Comparison of ENCODE assay signal across 16 cellular contexts in genomic region chr3:131553495-131554247, GRCh38. TPM values are rescaled to one million over a fixed set of nuclear protein-coding genes. Genes with fewer than 3 reads are reported as not detected.
DNase-seq lines count a peak whose midpoint lies in the region; ATAC-seq and TF ChIP-seq lines count a peak whose summit lies in the region.
"Had no signal": no experiment of that assay in that cellular context is flagged by ENCODE, and none has a peak within 500 bp of the region (broad histone marks: within the 10 kb centered on the region; RNA-seq: fewer than 3 reads in every experiment).

No MANE protein-coding gene starts in this region.

- DNase-seq in GM23248 (no peak), H9 (no peak), OCI-LY7 (ENCODE audit: low spot score) (no peak), HEK293T (ENCODE audit: extremely low spot score) (no peak)
- DNase-seq: CD8-positive, alpha-beta memory T cell; natural killer cell; NCI-H2171; Right ventricle myocardium superior; stimulated activated CD8-positive, alpha-beta memory T cell treated with anti-CD3 and anti-CD28 coated beads, Interleukin-4, amount 100 ng/mL, for 48 hours had no signal

- peak overlapping the region; percentile 47 for H3K27ac Mint-ChIP-seq in T-helper 1 cell treated with Interleukin-12 subunit alpha and Interleukin-12 subunit beta and Interleukin-4 antibody, amounts not matched to agents 30 μg/mL and 1 μg/mL, for 36 hours
- no peak overlapping the region for H3K27ac Mint-ChIP-seq in H9
- H3K27ac Mint-ChIP-seq: CD8-positive, alpha-beta memory T cell; IgD-negative memory B cell; natural killer cell; WTC11 had no signal

- H3K4me3 ChIP-seq in GM23248 (no peak overlapping the region), OCI-LY7 (ENCODE audit: low read depth, low read length, poor library complexity, severe bottlenecking) (no peak overlapping the region)
- H3K4me3 ChIP-seq: skin epidermis had no signal

- no peak overlapping the region for H2BK120ac ChIP-seq in H9 (ENCODE audit: low read depth, low read length, poor library complexity, severe bottlenecking)

- no peak overlapping the region for H3K23ac ChIP-seq in H9 (ENCODE audit: insufficient read length, low read depth, low read length)

- no peak for TF ChIP-seq CTCF in H9 (conservative IDR thresholded peaks at IDR 0.05)
- TF ChIP-seq CTCF in OCI-LY7 (conservative IDR thresholded peaks at IDR 0.05; ENCODE audit: low read length), result no peak

- H2BK15ac ChIP-seq in H9 (ENCODE audit: low read depth, low read length), result no peak overlapping the region

- no peaks in the 10 kb centered on the region for H3K4me1 ChIP-seq in GM23248 (ENCODE audit: insufficient read depth)
- no peaks in the 10 kb centered on the region for H3K4me1 ChIP-seq in H9 (ENCODE audit: insufficient read depth, low read length)
- no peaks in the 10 kb centered on the region for H3K4me1 ChIP-seq in OCI-LY7 (ENCODE audit: insufficient read depth, low read length, poor library complexity, severe bottlenecking)

- no peak overlapping the region for H3K4me3 Mint-ChIP-seq in T-helper 1 cell treated with Interleukin-12 subunit alpha and Interleukin-12 subunit beta and Interleukin-4 antibody, amounts not matched to agents 30 μg/mL and 1 μg/mL, for 36 hours
- H3K4me3 Mint-ChIP-seq in H9, result no peak overlapping the region
- H3K4me3 Mint-ChIP-seq: CD8-positive, alpha-beta memory T cell; IgD-negative memory B cell; natural killer cell; WTC11 had no signal

- H3T11ph ChIP-seq in H9 (ENCODE audit: low read length), result no peak overlapping the region

- WGBS in GM23248 (ENCODE audit: low coverage in 1 of 2, low lambda C conversion rate in 2 of 2, missing lambda C conversion rate in 2 of 2), 2 experiments, result 62 to 69% methylated on average over 3 of the region's 3 CpGs
- no CpG with 5 or more reads among the region's 3 CpGs for WGBS in H9 (ENCODE audit: extremely low coverage, insufficient read length, low lambda C conversion rate)

- H3K36me3 ChIP-seq in GM23248 (ENCODE audit: low read depth) (no peaks in the 10 kb centered on the region), OCI-LY7 (ENCODE audit: insufficient read depth, low read length) (no peaks in the 10 kb centered on the region)

- no peak overlapping the region for H3K4ac ChIP-seq in H9 (ENCODE audit: low read depth, low read length)

- no peak overlapping the region for H2BK20ac ChIP-seq in H9 (ENCODE audit: low read depth, low read length, poor library complexity, severe bottlenecking)

- ATAC-seq in GM18870 (IDR thresholded peaks at IDR 0.05; ENCODE audit: unreplicated experiment) (peak; percentile 97), GM21515 (IDR thresholded peaks at IDR 0.05; ENCODE audit: unreplicated experiment) (peak; percentile 97), HG03060 (IDR thresholded peaks at IDR 0.05; ENCODE audit: low read depth, unreplicated experiment) (peak; percentile 88)
- ATAC-seq: natural killer cell, WTC11 had no signal

- in situ Hi-C loops in GM23248 (cut with MboI), result no loop called here

- H3K4me1 Mint-ChIP-seq in T-helper 1 cell treated with Interleukin-12 subunit alpha and Interleukin-12 subunit beta and Interleukin-4 antibody, amounts not matched to agents 30 μg/mL and 1 μg/mL, for 36 hours (ENCODE audit: low read depth), result peaks cover 15% of the 10 kb centered on the region
- peaks cover 10% of the 10 kb centered on the region in 2 experiments for H3K4me1 Mint-ChIP-seq in H9
- H3K4me1 Mint-ChIP-seq: CD8-positive, alpha-beta memory T cell; IgD-negative memory B cell; natural killer cell had no signal

- H3K14ac ChIP-seq in H9 (ENCODE audit: insufficient read depth, low read length), result no peak overlapping the region

- H3K27ac ChIP-seq in GM23248, result no peak overlapping the region
- no peak overlapping the region for H3K27ac ChIP-seq in H9 (ENCODE audit: insufficient read length, low read depth, low read length)
- no peak overlapping the region for H3K27ac ChIP-seq in OCI-LY7 (ENCODE audit: low read depth, low read length, poor library complexity, severe bottlenecking)
- H3K27ac ChIP-seq: skin epidermis had no signal

- CTCF ChIA-PET in OCI-LY7 (lab: Charles Lee; ENCODE audit: unreplicated experiment), result no interaction called here
- CTCF ChIA-PET in HEK293T (lab: Yijun Ruan, JAX), result no interaction called here

- H3K9me2 ChIP-seq in GM23248 (ENCODE audit: insufficient read depth) (no peaks in the 10 kb centered on the region; the same call in 1 of the 2 replicates), OCI-LY7 (ENCODE audit: insufficient read depth, low read length) (no peaks in the 10 kb centered on the region)

- H3K18ac ChIP-seq in H9 (ENCODE audit: insufficient read length, low read depth, low read length), result no peak overlapping the region

- no TSS peak for BruUV-seq in OCI-LY7 (replicated peaks; lab: Mats Ljungman, UMichigan)

- H3K79me2 ChIP-seq in GM23248 (ENCODE audit: insufficient read depth) (no peaks in the 10 kb centered on the region), H9 (ENCODE audit: insufficient read depth, low read length) (no peaks in the 10 kb centered on the region), OCI-LY7 (ENCODE audit: insufficient read depth, low read depth, low read length) (no peaks in the 10 kb centered on the region)

- H3K79me1 ChIP-seq in H9 (ENCODE audit: insufficient read depth, low read depth, low read length, poor library complexity, severe bottlenecking), result no peaks in the 10 kb centered on the region

- intact Hi-C loops in OCI-LY7 (cut with micrococcal nuclease; ENCODE audit: unreplicated experiment), result no loop called here

- H2BK12ac ChIP-seq in H9 (ENCODE audit: insufficient read length, low read depth, low read length), result no peak overlapping the region

- H2AFZ ChIP-seq in GM23248 (no peak overlapping the region), H9 (ENCODE audit: low read length) (no peak overlapping the region), OCI-LY7 (ENCODE audit: low read length) (no peak overlapping the region)

- H3K4me2 ChIP-seq in GM23248 (ENCODE audit: unreplicated experiment) (no peak overlapping the region), H9 (ENCODE audit: insufficient read depth, insufficient read length, low read length) (no peak overlapping the region), OCI-LY7 (ENCODE audit: low read length) (no peak overlapping the region)

- H4K5ac ChIP-seq in H9 (ENCODE audit: insufficient read length, low read depth, low read length), result no peak overlapping the region

- H3K56ac ChIP-seq in H9 (ENCODE audit: insufficient read length, low read depth, low read length), result no peak overlapping the region

- H3K27me3 Mint-ChIP-seq in T-helper 1 cell treated with Interleukin-12 subunit alpha and Interleukin-12 subunit beta and Interleukin-4 antibody, amounts not matched to agents 30 μg/mL and 1 μg/mL, for 36 hours (ENCODE audit: low read depth), result peaks cover 21% of the 10 kb centered on the region
- H3K27me3 Mint-ChIP-seq in H9 (ENCODE audit: low read depth), result no peaks in the 10 kb centered on the region

- H3K9me3 Mint-ChIP-seq in T-helper 1 cell treated with Interleukin-12 subunit alpha and Interleukin-12 subunit beta and Interleukin-4 antibody, amounts not matched to agents 30 μg/mL and 1 μg/mL, for 36 hours, result no peaks in the 10 kb centered on the region
- H3K9me3 Mint-ChIP-seq in H9, result no peaks in the 10 kb centered on the region
- H3K9me3 Mint-ChIP-seq: CD8-positive, alpha-beta memory T cell; IgD-negative memory B cell; natural killer cell; WTC11 had no signal

- H3K23me2 ChIP-seq in H9 (ENCODE audit: insufficient read length, low read depth, low read length, poor library complexity, severe bottlenecking), result no peaks in the 10 kb centered on the region

- H2AK5ac ChIP-seq in H9 (ENCODE audit: insufficient read length, low read length), result no peak overlapping the region

- H3K27me3 ChIP-seq in GM23248 (replicated peaks; ENCODE audit: insufficient read depth), result no peaks in the 10 kb centered on the region
- H3K27me3 ChIP-seq in H9 (ENCODE audit: insufficient read depth, low read length), result no peaks in the 10 kb centered on the region

- H3K9me3 ChIP-seq in GM23248 (ENCODE audit: low read depth) (no peaks in the 10 kb centered on the region), H9 (ENCODE audit: control insufficient read depth, low read depth, low read length) (no peaks in the 10 kb centered on the region), OCI-LY7 (ENCODE audit: low read length) (no peaks in the 10 kb centered on the region)

- H4K91ac ChIP-seq in H9 (ENCODE audit: insufficient read length, low read depth, low read length), result no peak overlapping the region

- POLR2A ChIA-PET in OCI-LY7 (lab: Charles Lee), result interaction anchor here (1.0 kb wide), 1 partner anchor 12 kb away, joined by 3 read pairs; no protein-coding TSS in a partner anchor
- POLR2A ChIA-PET in HEK293T (lab: Yijun Ruan, JAX), result no interaction called here

- H4K8ac ChIP-seq in H9 (replicated peaks; ENCODE audit: insufficient read length, low read depth, low read length), result no peak overlapping the region

- no peaks in the 10 kb centered on the region for H3F3A ChIP-seq in GM23248 (ENCODE audit: insufficient read depth)

- H3K9ac ChIP-seq in GM23248 (no peak overlapping the region), H9 (ENCODE audit: extremely low read depth, insufficient read length, low read length) (no peak overlapping the region)

- H4K20me1 ChIP-seq in GM23248 (ENCODE audit: insufficient read depth) (no peaks in the 10 kb centered on the region), H9 (ENCODE audit: control insufficient read depth, insufficient read depth, insufficient read length) (no peaks in the 10 kb centered on the region), OCI-LY7 (ENCODE audit: insufficient read depth, low read length) (no peaks in the 10 kb centered on the region)

- H2BK5ac ChIP-seq in H9 (ENCODE audit: insufficient read length, low read length), result no peak overlapping the region

- no peaks in the 10 kb centered on the region for H3K36me3 Mint-ChIP-seq in T-helper 1 cell treated with Interleukin-12 subunit alpha and Interleukin-12 subunit beta and Interleukin-4 antibody, amounts not matched to agents 30 μg/mL and 1 μg/mL, for 36 hours (ENCODE audit: low read depth)
- H3K36me3 Mint-ChIP-seq in H9 (ENCODE audit: insufficient read depth in 1 of 3, low read depth in 3 of 3), result no peaks in the 10 kb centered on the region
- H3K36me3 Mint-ChIP-seq: CD8-positive, alpha-beta memory T cell; IgD-negative memory B cell; natural killer cell; WTC11 had no signal

TF ChIP-seq in HEK293T, 16 proteins besides CTCF, POLR2A, EP300 and RAD21 (continues in another document):
- no peak for TF ChIP-seq BHLHE40 (IDR thresholded peaks at IDR 0.05; ENCODE audit: borderline replicate concordance)
- TF ChIP-seq HDGF (IDR thresholded peaks at IDR 0.05; ENCODE audit: borderline replicate concordance), result no peak
- no peak for TF ChIP-seq L3MBTL2 (conservative IDR thresholded peaks at IDR 0.05)
- no peak for TF ChIP-seq TARDBP (IDR thresholded peaks at IDR 0.05)
- TF ChIP-seq FOXA1 (IDR thresholded peaks at IDR 0.05), result no peak
- TF ChIP-seq FOXK2 (IDR thresholded peaks at IDR 0.05), result no peak
- no peak for TF ChIP-seq ARNT (IDR thresholded peaks at IDR 0.05)
- TF ChIP-seq CTBP1 (IDR thresholded peaks at IDR 0.05; ENCODE audit: borderline replicate concordance), result no peak
- no peak for TF ChIP-seq FOXM1 (IDR thresholded peaks at IDR 0.05; ENCODE audit: borderline replicate concordance)

RNA-seq across cellular contexts. Expression of gene MRPL3, which starts 50.9 kb away (rescaled TPM):
- total RNA-seq in GM23248 (2014; rRNA removed; shearing (Covaris generic)), result 115 and 128 TPM in 2 replicates
- 120 and 122 TPM in 2 replicates for polyA plus RNA-seq in GM23248 (2016; fragmentation: Nextera tagmentation; extraction: Ambion mirVana)
- total RNA-seq in H9 (2021) (153 and 154 TPM in 2 replicates), OCI-LY7 (2022) (126 and 133 TPM in 2 replicates)
- total RNA-seq in OCI-LY7 (2014; rRNA removed; shearing (Covaris generic)), result 121 and 135 TPM in 2 replicates
